In the genomic region with DNA sequence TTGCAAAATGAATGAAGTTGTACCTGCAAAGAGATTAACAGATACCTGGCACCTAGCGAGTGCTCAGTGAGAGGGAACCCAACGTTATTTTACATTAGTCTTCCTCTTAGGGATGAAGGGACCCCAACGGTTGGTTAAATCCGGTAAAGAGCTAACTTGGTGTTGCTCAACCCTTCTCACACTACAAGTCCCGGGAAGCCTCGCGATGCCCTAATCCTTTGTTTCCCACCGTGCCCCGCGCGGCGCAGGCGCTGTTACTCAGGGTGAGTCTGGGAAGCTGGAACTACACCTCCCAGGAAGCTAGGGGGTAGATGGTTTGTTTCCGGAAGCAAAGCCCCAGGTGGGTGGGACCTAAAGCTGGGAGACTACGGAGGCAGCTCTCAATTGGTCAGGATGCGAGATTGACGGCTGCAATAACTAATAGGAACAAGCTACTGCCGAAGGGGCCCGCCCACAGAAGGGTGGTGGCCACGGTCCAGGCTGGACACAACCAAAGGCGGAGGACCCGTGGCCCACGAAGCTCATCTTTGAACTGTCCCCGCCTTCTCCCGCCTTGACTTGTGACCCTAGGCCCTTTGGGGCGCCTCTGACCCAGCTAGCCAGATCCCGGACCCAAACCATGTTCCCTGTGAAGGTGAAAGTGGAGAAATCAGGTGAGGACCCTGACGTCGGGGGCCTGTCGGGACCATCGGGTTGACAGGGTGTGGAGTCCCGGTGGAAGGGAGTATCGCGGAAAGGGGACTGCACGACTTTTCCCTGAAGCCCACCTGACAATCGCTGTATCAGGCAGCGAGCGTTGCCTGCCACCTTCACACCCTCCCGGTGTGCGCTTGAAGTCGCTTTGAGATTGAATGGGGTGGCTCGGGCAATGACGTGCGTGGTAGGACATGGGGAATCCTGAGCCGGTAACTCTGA, we compare ENCODE assay signal across 8 cellular contexts. TPM values are rescaled to one million over a fixed set of nuclear protein-coding genes. Genes with fewer than 3 reads are reported as not detected.
DNase-seq lines count a peak whose midpoint lies in the region; ATAC-seq and TF ChIP-seq lines count a peak whose summit lies in the region.

Gene LIN37 (plus strand): TSS at position 471 of the 915 bp plus-strand sequence. CDS start 149 bp downstream, at position 620.

- ATAC-seq in HG02870 (IDR thresholded peaks at IDR 0.05; ENCODE audit: unreplicated experiment), result peak; percentile 60
- ATAC-seq in left cardiac atrium, result peak; percentile 88

- in situ Hi-C loops in GM13976 (cut with MboI; ENCODE audit: low sequenced_read_pairs, unreplicated experiment), result no loop called here

- DNase-seq in GM13976 (ENCODE audit: low spot score) (peak; percentile 94), NCI-H146 treated with DMSO at 0.1 percent for 48 hours (lab: John Stamatoyannopoulos, UW; ENCODE audit: unreplicated experiment) (peak; percentile 99), amniotic stem cell (lab: John Stamatoyannopoulos, UW) (peak; percentile 98), left cardiac atrium (peak; percentile 99), posterior vena cava (ENCODE audit: low spot score) (peak; percentile 100), ureter (ENCODE audit: low spot score) (peak; percentile 99)

- intact Hi-C loops in T-helper 1 cell treated with Interleukin-12 subunit alpha and Interleukin-12 subunit beta and Interleukin-4 antibody, amounts not matched to agents 30 ng/mL and 1 ng/mL, for 36 hours (cut with micrococcal nuclease), result loop anchor here (1.0 to 10.0 kb wide), 16 partner anchors 8 to 1626 kb away; partner anchors contain the start of genes ALKBH6, ARHGAP33, HAUS5 and POLR2I
- intact Hi-C loops in left cardiac atrium (cut with DNase I), result loop anchor here in 1 of 2 donors (10.0 kb wide), 1 partner anchor 186 kb away; the partner anchor contains the start of gene LRFN3
- intact Hi-C loops in posterior vena cava (cut with DNase I), result loop anchor here in 1 of 2 donors (10.0 kb wide), 1 partner anchor 186 kb away; the partner anchor contains the start of gene LRFN3

- no peak for TF ChIP-seq CTCF in GM13976 (IDR thresholded peaks at IDR 0.05; ENCODE audit: borderline replicate concordance, control extremely low read depth, extremely low read depth, insufficient read depth, missing control alignments)

RNA-seq across cellular contexts. Expression of gene LIN37, which starts in this region (rescaled TPM):
- 15.0 and 15.5 TPM in 2 replicates for total RNA-seq in T-helper 1 cell treated with Interleukin-12 subunit alpha and Interleukin-12 subunit beta and Interleukin-4 antibody, amounts not matched to agents 30 ng/mL and 1 ng/mL, for 36 hours
- total RNA-seq in left cardiac atrium (1 to 10 TPM; 7.5 to 8.1 TPM), posterior vena cava (1 to 10 TPM; 8.3 to 9.4 TPM), ureter (7.2 TPM)

Comparison
In these comparisons a context has a peak if more than half of its experiments do, and no peak if none do; other contexts are left out.
1. Peak in every context shown above with its lines: DNase-seq and ATAC-seq.